Comparison of ENCODE assay signal across 8 cellular contexts in genomic region chr1:206557636-206558473, GRCh38. TPM values are rescaled to one million over a fixed set of nuclear protein-coding genes. Genes with fewer than 3 reads are reported as not detected.
A peak's percentile ranks its signal among the peaks of the same experiment; 100 is the strongest.
DNase-seq lines count a peak whose midpoint lies in the region; ATAC-seq, FAIRE-seq and TF ChIP-seq lines count a peak whose summit lies in the region.

No MANE protein-coding gene starts in this region.

- CTCF ChIA-PET in A673 (lab: Charles Lee) (no interaction called here), endothelial cell of umbilical vein (lab: Charles Lee) (interaction anchor here (1.1 to 1.6 kb wide), 2 partner anchors 12 to 25 kb away, joined by 4 read pairs; no protein-coding TSS in a partner anchor)

- no peak for DNase-seq in A673 (ENCODE audit: low spot score)
- DNase-seq in GM19239 (ENCODE audit: insufficient read length, low spot score), result no peak
- peak; percentile 96 for DNase-seq in SKM-1 treated with dmso at 0.1 percent for 144 hours (lab: John Stamatoyannopoulos, UW; ENCODE audit: unreplicated experiment)
- DNase-seq in endothelial cell of umbilical vein (ENCODE audit: low read depth, low spot score), result no peak
- DNase-seq in neuronal stem cell (ENCODE audit: low spot score), result no peak
- DNase-seq in SK-N-DZ (ENCODE audit: low spot score), result no peak

- TF ChIP-seq CTCF in A673 (conservative IDR thresholded peaks at IDR 0.05; ENCODE audit: low read depth, low read length), result no peak
- TF ChIP-seq CTCF in endothelial cell of umbilical vein (IDR thresholded peaks at IDR 0.05; ENCODE audit: extremely low read depth in 1 of 2, insufficient read depth in 1 of 2, low read depth in 1 of 2, low read length in 2 of 2), result no peak

- H2AFZ ChIP-seq in endothelial cell of umbilical vein (ENCODE audit: low read depth, low read length) (peak overlapping the region; percentile 70), neuronal stem cell (ENCODE audit: low read length) (peak overlapping the region; percentile 95)

- no peak overlapping the region for H2BK5ac ChIP-seq in neuronal stem cell (ENCODE audit: low read length)

- TF ChIP-seq POLR2A in endothelial cell of umbilical vein (IDR thresholded peaks at IDR 0.05; ENCODE audit: low read depth, low read length), result no peak

- no peak overlapping the region for H3K23ac ChIP-seq in neuronal stem cell (ENCODE audit: low read depth, low read length, poor library complexity)

- H2BK120ac ChIP-seq in neuronal stem cell (ENCODE audit: low read depth, low read length), result no peak overlapping the region

- H4K91ac ChIP-seq in neuronal stem cell (ENCODE audit: low read depth, low read length, poor library complexity), result no peak overlapping the region

- no CpG with 5 or more reads among the region's 14 CpGs for WGBS in neuronal stem cell (ENCODE audit: extremely low coverage in 2 of 2, insufficient read length in 2 of 2, insufficient replicate concordance in 1 of 2), 2 donors

- dilution Hi-C loops in endothelial cell of umbilical vein (cut with MboI; ENCODE audit: extremely low pct_ligation_motif_present, low sequenced_read_pairs), result no loop called here

- no peak overlapping the region for H3K4ac ChIP-seq in neuronal stem cell (ENCODE audit: low read length)

- H3K4me3 ChIP-seq in A673 (ENCODE audit: low read depth, low read length, poor library complexity, severe bottlenecking) (peak overlapping the region; percentile 58), endothelial cell of umbilical vein (replicated peaks in 1 of 3; ENCODE audit: insufficient read depth in 1 of 3, low read depth in 1 of 3, low read length in 3 of 3) (peak overlapping the region; percentile 36 to 53 (median 36)), neuronal stem cell (ENCODE audit: low read length in 2 of 2) (peak overlapping the region; percentile 36 to 78)

- no peak overlapping the region for H3K14ac ChIP-seq in neuronal stem cell (ENCODE audit: low read length)

- no peak overlapping the region for H2AK5ac ChIP-seq in neuronal stem cell (ENCODE audit: low read depth, low read length)

- H3K4me1 ChIP-seq in A673 (ENCODE audit: insufficient read depth, low read length, poor library complexity, severe bottlenecking) (peaks cover 3% of the 10 kb centered on the region), endothelial cell of umbilical vein (ENCODE audit: control insufficient read depth, extremely low read depth, insufficient read depth, low read length) (peaks cover 6% of the 10 kb centered on the region), neuronal stem cell (ENCODE audit: control insufficient read depth in 2 of 2, insufficient read depth in 1 of 2, low read depth in 1 of 2, low read length in 2 of 2) (peaks cover 14 to 18% of the 10 kb centered on the region in 2 donors)

- H3K36me3 ChIP-seq in A673 (ENCODE audit: insufficient read depth, low read length, poor library complexity, severe bottlenecking) (no peaks in the 10 kb centered on the region), endothelial cell of umbilical vein (ENCODE audit: control insufficient read depth in 2 of 2, extremely low read depth in 1 of 2, insufficient read depth in 2 of 2, low read length in 2 of 2) (no peaks in the 10 kb centered on the region), neuronal stem cell (replicated peaks in 1 of 2; ENCODE audit: control insufficient read depth in 2 of 2, insufficient read depth in 2 of 2, low read length in 2 of 2) (no peaks in the 10 kb centered on the region)

- H3K79me1 ChIP-seq in neuronal stem cell (ENCODE audit: low read depth, low read length), result no peaks in the 10 kb centered on the region

- H3K27me3 ChIP-seq in A673 (replicated peaks; ENCODE audit: insufficient read depth, low read depth, low read length, poor library complexity) (no peaks in the 10 kb centered on the region), endothelial cell of umbilical vein (ENCODE audit: control insufficient read depth in 2 of 2, insufficient read depth in 2 of 2, low read length in 2 of 2) (peaks cover 27 to 29% of the 10 kb centered on the region in 2 experiments), neuronal stem cell (ENCODE audit: control insufficient read depth in 3 of 3, insufficient read depth in 3 of 3, low read depth in 1 of 3, low read length in 3 of 3) (peaks cover 0 to 66% (median 12%) of the 10 kb centered on the region in 3 experiments)

- POLR2A ChIA-PET in A673 (lab: Charles Lee; ENCODE audit: low non-redundant PET), result no interaction called here
- POLR2A ChIA-PET in endothelial cell of umbilical vein (lab: Charles Lee), result no interaction called here

- H3K9me3 ChIP-seq in A673 (ENCODE audit: low read depth, low read length, poor library complexity, severe bottlenecking) (no peaks in the 10 kb centered on the region), endothelial cell of umbilical vein (replicated peaks; ENCODE audit: control insufficient read depth, insufficient read depth, low read length) (no peaks in the 10 kb centered on the region), neuronal stem cell (replicated peaks in 1 of 2; ENCODE audit: control insufficient read depth in 2 of 2, insufficient read depth in 1 of 2, low read depth in 1 of 2, low read length in 2 of 2) (no peaks in the 10 kb centered on the region)

- peak; percentile 85 for FAIRE-seq in GM19239 (lab: Jason Lieb, UNC)
- peak; percentile 18 for FAIRE-seq in endothelial cell of umbilical vein (lab: Jason Lieb, UNC)

- H3K9ac ChIP-seq in endothelial cell of umbilical vein (replicated peaks; ENCODE audit: extremely low read depth, insufficient read depth, low read length) (no peak overlapping the region), neuronal stem cell (ENCODE audit: low read depth, low read length, poor library complexity) (peak overlapping the region; percentile 36)

- H3K18ac ChIP-seq in neuronal stem cell (ENCODE audit: low read length), result peak overlapping the region; percentile 81

- BruUV-seq in A673 (replicated peaks; lab: Mats Ljungman, UMichigan) (no TSS peak), endothelial cell of umbilical vein (replicated peaks; lab: Mats Ljungman, UMichigan) (no TSS peak)

- H3K27ac ChIP-seq in A673 (ENCODE audit: low read depth, low read length, poor library complexity, severe bottlenecking), result no peak overlapping the region
- H3K27ac ChIP-seq in endothelial cell of umbilical vein (ENCODE audit: insufficient read depth, low read depth, low read length), result no peak overlapping the region
- no peak overlapping the region for H3K27ac ChIP-seq in neuronal stem cell (replicated peaks; ENCODE audit: low read length)

- peak overlapping the region; percentile 41 for H3K4me2 ChIP-seq in endothelial cell of umbilical vein (ENCODE audit: insufficient read depth, low read length)
- H3K4me2 ChIP-seq in neuronal stem cell (ENCODE audit: insufficient read depth, low read length, poor library complexity, severe bottlenecking), result peak overlapping the region; percentile 60

- H3K9me1 ChIP-seq in endothelial cell of umbilical vein (replicated peaks; ENCODE audit: control insufficient read depth, extremely low read depth, insufficient read depth, low read length), result no peaks in the 10 kb centered on the region

- no peak for ATAC-seq in GM21381 (IDR thresholded peaks at IDR 0.05; ENCODE audit: unreplicated experiment)
- no peak for ATAC-seq in HG03139 (IDR thresholded peaks at IDR 0.05; ENCODE audit: unreplicated experiment)

- no peak overlapping the region for H2BK12ac ChIP-seq in neuronal stem cell (ENCODE audit: low read length)

- H2BK15ac ChIP-seq in neuronal stem cell (ENCODE audit: low read length), result no peak overlapping the region

- no peaks in the 10 kb centered on the region for H3K79me2 ChIP-seq in endothelial cell of umbilical vein (ENCODE audit: control insufficient read depth, insufficient read depth, low read length)

- intact Hi-C loops in A673 (cut with micrococcal nuclease; ENCODE audit: unreplicated experiment) (no loop called here), endothelial cell of umbilical vein (cut with micrococcal nuclease) (loop anchor here (1.0 to 2.0 kb wide), 2 partner anchors 19 to 25 kb away; no protein-coding TSS in a partner anchor)

- H4K20me1 ChIP-seq in endothelial cell of umbilical vein (replicated peaks; ENCODE audit: control insufficient read depth, extremely low read depth, insufficient read depth, low read length), result no peaks in the 10 kb centered on the region

- no peak overlapping the region for H4K8ac ChIP-seq in neuronal stem cell (ENCODE audit: low read depth, low read length)

TF ChIP-seq in endothelial cell of umbilical vein, 7 proteins besides CTCF, POLR2A, EP300 and RAD21 (continues in another document):
- no peak for TF ChIP-seq MAX (IDR thresholded peaks at IDR 0.05; ENCODE audit: insufficient read depth, insufficient read length)

RNA-seq across cellular contexts. Expression of gene RASSF5, which starts 50.5 kb away (rescaled TPM):
- total RNA-seq in A673 (2021) (0.75 and 1.3 TPM in 2 replicates), endothelial cell of umbilical vein (0.44 and 0.60 TPM in 2 replicates)
- polyA plus RNA-seq in endothelial cell of umbilical vein, result 0.19 and 0.23 TPM in 2 replicates
- 0.30 and 0.36 TPM in 2 replicates for polyA plus RNA-seq in endothelial cell of umbilical vein (2011; cell fraction: cytosol; rRNA removed)
- polyA plus RNA-seq in endothelial cell of umbilical vein (2011; cell fraction: nucleus; rRNA removed), result 0.59 and 0.88 TPM in 2 replicates
- 0.29 and 0.44 TPM in 2 replicates for polyA plus RNA-seq in endothelial cell of umbilical vein (2012)
- 1.3 and 3.1 TPM in 2 replicates for polyA minus RNA-seq in endothelial cell of umbilical vein
- polyA minus RNA-seq in endothelial cell of umbilical vein (2011; cell fraction: cytosol; rRNA and poly(A)+ RNA removed), result 8.6 TPM
- 0.29 and 0.53 TPM in 2 replicates for polyA minus RNA-seq in endothelial cell of umbilical vein (2011; cell fraction: nucleus; rRNA and poly(A)+ RNA removed)
- polyA plus RNA-seq in neuronal stem cell (2013, experiment 1 of 2), result 0.50 TPM
- 0.51 TPM for polyA plus RNA-seq in neuronal stem cell (2013, experiment 2 of 2)
- polyA plus RNA-seq in SK-N-DZ (2014; cell fraction: cytosol; rRNA removed), result 0.05 TPM in 1 of 2 replicates, not detected in the other
- polyA plus RNA-seq in SK-N-DZ (2014; cell fraction: nucleus; rRNA removed), result not detected in 2 replicates

RNA-seq across cellular contexts. Expression of gene EIF2D, which starts 54.4 kb away (rescaled TPM):
- total RNA-seq in A673 (2021), result 32.6 and 32.7 TPM in 2 replicates
- total RNA-seq in endothelial cell of umbilical vein, result 47.6 and 48.0 TPM in 2 replicates
- polyA plus RNA-seq in endothelial cell of umbilical vein, result 48.1 and 54.1 TPM in 2 replicates
- polyA plus RNA-seq in endothelial cell of umbilical vein (2011; cell fraction: cytosol; rRNA removed), result 77.9 and 80.3 TPM in 2 replicates
- 87.2 and 92.0 TPM in 2 replicates for polyA plus RNA-seq in endothelial cell of umbilical vein (2011; cell fraction: nucleus; rRNA removed)
- polyA plus RNA-seq in endothelial cell of umbilical vein (2012), result 39.3 and 39.5 TPM in 2 replicates
- 44.8 and 59.8 TPM in 2 replicates for polyA minus RNA-seq in endothelial cell of umbilical vein
- 32.8 TPM for polyA minus RNA-seq in endothelial cell of umbilical vein (2011; cell fraction: cytosol; rRNA and poly(A)+ RNA removed)
- 24.3 and 31.4 TPM in 2 replicates for polyA minus RNA-seq in endothelial cell of umbilical vein (2011; cell fraction: nucleus; rRNA and poly(A)+ RNA removed)
- 36.1 TPM for polyA plus RNA-seq in neuronal stem cell (2013, experiment 1 of 2)
- polyA plus RNA-seq in neuronal stem cell (2013, experiment 2 of 2), result 34.0 TPM
- 31.7 and 32.1 TPM in 2 replicates for polyA plus RNA-seq in SK-N-DZ (2014; cell fraction: cytosol; rRNA removed)
- 79.9 and 80.6 TPM in 2 replicates for polyA plus RNA-seq in SK-N-DZ (2014; cell fraction: nucleus; rRNA removed)
